ENCODE assay signal across 1 cellular context in genomic region chr10:18140149-18140956, GRCh38.
TF ChIP-seq lines count a peak whose summit lies in the region.

Gene CACNB2 (plus strand): TSS chr10:18140424.

TF ChIP-seq in HepG2, 621 proteins besides CTCF, POLR2A, EP300 and RAD21 (continued from another document):
- TF ChIP-seq NFAT5 (CRISPR knock-in tag; IDR thresholded peaks at IDR 0.05) (no peak), MTA1 (CRISPR knock-in tag; IDR thresholded peaks at IDR 0.05; ENCODE audit: borderline replicate concordance) (0 out of 2 replicates have a peak, but pooled peaks have one; percentile 21)
TF ChIP-seq in HepG2: peak in this region for 2.
